In genomic region chr7:4787541-4787940, GRCh38 we compare ENCODE assay signal across 17 cellular contexts.
"Had no signal": no experiment of that assay in that cellular context is flagged by ENCODE, and none has a peak within 500 bp of the region (broad histone marks: within the 10 kb centered on the region; RNA-seq: fewer than 3 reads in every experiment).

No MANE protein-coding gene starts in this region.

- H3K27me3 ChIP-seq: heart left ventricle, tibial artery, upper lobe of right lung, vagina had no signal

- H3K27ac Mint-ChIP-seq: nephron progenitor cell; stimulated activated effector memory CD8-positive, alpha-beta T cell treated with anti-CD3 and anti-CD28 coated beads, Interleukin-12 subunit alpha, Interleukin-12 subunit beta, amount 100 ng/mL, for 72 hours; stimulated activated naive CD8-positive, alpha-beta T cell treated with anti-CD3 and anti-CD28 coated beads, Interleukin-15, Interleukin-2, amounts not matched to agents 100 ng/mL and 50 ng/mL, for 24 hours had no signal

- H3K9me3 Mint-ChIP-seq: naive thymus-derived CD4-positive, alpha-beta T cell; nephron progenitor cell; stimulated activated effector memory CD8-positive, alpha-beta T cell treated with anti-CD3 and anti-CD28 coated beads, Interleukin-12 subunit alpha, Interleukin-12 subunit beta, amount 100 ng/mL, for 72 hours; stimulated activated naive CD8-positive, alpha-beta T cell treated with anti-CD3 and anti-CD28 coated beads, Interleukin-15, Interleukin-2, amounts not matched to agents 100 ng/mL and 50 ng/mL, for 24 hours had no signal

- H3K9me3 ChIP-seq: heart left ventricle, tibial artery, upper lobe of right lung, vagina had no signal

- H3K27ac ChIP-seq: coronary artery, heart left ventricle, tibial artery, upper lobe of right lung, vagina had no signal

- H3K4me3 Mint-ChIP-seq: naive thymus-derived CD4-positive, alpha-beta T cell; nephron progenitor cell; stimulated activated effector memory CD8-positive, alpha-beta T cell treated with anti-CD3 and anti-CD28 coated beads, Interleukin-12 subunit alpha, Interleukin-12 subunit beta, amount 100 ng/mL, for 72 hours; stimulated activated naive CD8-positive, alpha-beta T cell treated with anti-CD3 and anti-CD28 coated beads, Interleukin-15, Interleukin-2, amounts not matched to agents 100 ng/mL and 50 ng/mL, for 24 hours had no signal

- H3K4me3 ChIP-seq: coronary artery, heart left ventricle, tibial artery, upper lobe of right lung, vagina had no signal

- DNase-seq: effector CD4-positive, alpha-beta T cell; hippocampal formation; kidney glomerular epithelial cell; mesendoderm; naive thymus-derived CD4-positive, alpha-beta T cell; nephron progenitor cell; posterior cingulate gyrus; small intestine; stimulated activated CD4-positive, alpha-beta T cell treated with anti-CD3 and anti-CD28 coated beads, Interleukin-2, amount 100 ng/mL, for 48 hours; stimulated activated CD8-positive, alpha-beta memory T cell treated with anti-CD3 and anti-CD28 coated beads, Interleukin-4, amount 100 ng/mL, for 48 hours; tibial artery; upper lobe of right lung had no signal

- H3K4me1 Mint-ChIP-seq: nephron progenitor cell had no signal

- H3K4me1 ChIP-seq: upper lobe of right lung had no signal

- ATAC-seq: heart left ventricle; naive thymus-derived CD4-positive, alpha-beta T cell; stimulated activated effector memory CD8-positive, alpha-beta T cell treated with anti-CD3 and anti-CD28 coated beads, Interleukin-12 subunit alpha, Interleukin-12 subunit beta, amount 100 ng/mL, for 72 hours; upper lobe of right lung had no signal

- H3K27me3 Mint-ChIP-seq: naive thymus-derived CD4-positive, alpha-beta T cell; stimulated activated naive CD8-positive, alpha-beta T cell treated with anti-CD3 and anti-CD28 coated beads, Interleukin-15, Interleukin-2, amounts not matched to agents 100 ng/mL and 50 ng/mL, for 24 hours had no signal
